17 cellular contexts compared by ENCODE assay signal in the genomic region with DNA sequence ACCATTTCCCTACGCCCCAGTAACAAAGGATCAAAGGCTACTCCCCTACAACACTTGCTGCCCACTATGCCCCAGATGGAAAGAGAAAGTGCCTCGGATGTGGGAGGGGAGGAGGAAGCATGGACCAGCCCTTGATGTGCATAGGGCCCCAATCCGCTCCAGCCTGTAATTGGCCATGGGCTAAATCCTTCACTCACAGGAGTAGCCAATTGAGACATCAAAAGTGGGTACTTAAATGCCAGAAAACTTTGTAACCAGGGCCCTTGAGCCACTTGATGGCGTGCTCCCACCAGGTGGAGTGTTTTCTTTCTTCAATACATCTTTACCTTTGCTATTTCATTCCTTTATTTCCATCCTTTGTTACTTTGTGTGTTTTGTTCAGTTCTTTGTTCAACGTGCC.
DNase-seq lines count a peak whose midpoint lies in the region; ATAC-seq and TF ChIP-seq lines count a peak whose summit lies in the region.
"Had no signal": no experiment of that assay in that cellular context is flagged by ENCODE, and none has a peak within 500 bp of the region (broad histone marks: within the 10 kb centered on the region; RNA-seq: fewer than 3 reads in every experiment).

No MANE protein-coding gene starts in this region.

- H3K27ac Mint-ChIP-seq in activated CD4-positive, alpha-beta T cell treated with anti-CD3 and anti-CD28 coated beads, Interleukin-2, amount 10 ng/mL, durations not matched to agents 24 days and 14 days = no peak overlapping the region
- no peak overlapping the region for H3K27ac Mint-ChIP-seq in neural progenitor cell
- H3K27ac Mint-ChIP-seq: stimulated activated naive B cell treated with anti-CD40 and anti-IgM and Interleukin-4, amounts not matched to agents 10 μg/mL and 1 μg/mL and 100 μg/mL, for 72 hours had no signal

- no peaks in the 10 kb centered on the region for H3K9me3 ChIP-seq in HCT116 (ENCODE audit: control insufficient read depth in 1 of 2, insufficient read depth in 1 of 2, low read depth in 1 of 2, low read length in 2 of 2)
- H3K9me3 ChIP-seq in neural progenitor cell (ENCODE audit: low read depth) = no peaks in the 10 kb centered on the region

- RAD21 ChIA-PET in HCT116 (lab: Charles Lee; ENCODE audit: low non-redundant PET in 1 of 2, low total read pairs in 2 of 2, uncharacterized antibody in 2 of 2, unreplicated experiment in 2 of 2) = no interaction called here

- H3K4me3 ChIP-seq in HCT116 (replicated peaks in 1 of 2; ENCODE audit: low read depth in 1 of 2, low read length in 2 of 2) (no peak overlapping the region), neural progenitor cell (no peak overlapping the region)
- H3K4me3 ChIP-seq: adrenal gland had no signal

- CTCF ChIA-PET in HCT116 (lab: Charles Lee) = no interaction called here

- H3K36me3 Mint-ChIP-seq in activated CD4-positive, alpha-beta T cell treated with anti-CD3 and anti-CD28 coated beads, Interleukin-2, amount 10 ng/mL, durations not matched to agents 24 days and 14 days (ENCODE audit: low read depth) = no peaks in the 10 kb centered on the region
- H3K36me3 Mint-ChIP-seq in neural progenitor cell = no peaks in the 10 kb centered on the region
- H3K36me3 Mint-ChIP-seq: stimulated activated naive B cell treated with anti-CD40 and anti-IgM and Interleukin-4, amounts not matched to agents 10 μg/mL and 1 μg/mL and 100 μg/mL, for 72 hours had no signal

- H4K20me1 ChIP-seq in HCT116 (ENCODE audit: insufficient read depth) (no peaks in the 10 kb centered on the region), neural progenitor cell (ENCODE audit: low read depth) (no peaks in the 10 kb centered on the region)

- H3K4me1 ChIP-seq in HCT116 (ENCODE audit: control insufficient read depth in 1 of 2, insufficient read depth in 2 of 2, low read length in 2 of 2) = no peaks in the 10 kb centered on the region
- peaks cover 11% of the 10 kb centered on the region for H3K4me1 ChIP-seq in neural progenitor cell
- H3K4me1 ChIP-seq: adrenal gland had no signal

- intact Hi-C loops in activated CD4-positive, alpha-beta T cell treated with anti-CD3 and anti-CD28 coated beads, Interleukin-2, amount 10 ng/mL, durations not matched to agents 24 days and 14 days (cut with micrococcal nuclease) = loop anchor here (10.0 kb wide), 1 partner anchor 894 kb away; no protein-coding TSS in a partner anchor
- intact Hi-C loops in HCT116 (cut with micrococcal nuclease) = no loop called here

- no peak overlapping the region for H3K4me2 ChIP-seq in HCT116 (ENCODE audit: low read length)
- H3K4me2 ChIP-seq in neural progenitor cell = no peak overlapping the region

- no peaks in the 10 kb centered on the region for H3K36me3 ChIP-seq in HCT116 (ENCODE audit: control insufficient read depth in 1 of 2, insufficient read depth in 2 of 2, low read length in 2 of 2)
- H3K36me3 ChIP-seq in neural progenitor cell = no peaks in the 10 kb centered on the region
- H3K36me3 ChIP-seq: adrenal gland had no signal

- no TSS peak for BruUV-seq in HCT116 (replicated peaks; lab: Mats Ljungman, UMichigan)

- no peak overlapping the region for H3K27ac ChIP-seq in HCT116 (ENCODE audit: low read depth, low read length)
- no peak overlapping the region for H3K27ac ChIP-seq in neural progenitor cell
- H3K27ac ChIP-seq: adrenal gland had no signal

- peaks cover 4% of the 10 kb centered on the region for H3K9me3 Mint-ChIP-seq in activated CD4-positive, alpha-beta T cell treated with anti-CD3 and anti-CD28 coated beads, Interleukin-2, amount 10 ng/mL, durations not matched to agents 24 days and 14 days
- no peaks in the 10 kb centered on the region for H3K9me3 Mint-ChIP-seq in neural progenitor cell
- H3K9me3 Mint-ChIP-seq: activated T-cell treated with anti-CD3 and anti-CD28 coated beads, Interleukin-2, amount 50 U/mL, for 72 hours had no signal

- H3K4me1 Mint-ChIP-seq in activated CD4-positive, alpha-beta T cell treated with anti-CD3 and anti-CD28 coated beads, Interleukin-2, amount 10 ng/mL, durations not matched to agents 24 days and 14 days = peaks cover 6% of the 10 kb centered on the region
- H3K4me1 Mint-ChIP-seq in neural progenitor cell = peaks cover 6% of the 10 kb centered on the region
- H3K4me1 Mint-ChIP-seq: stimulated activated naive B cell treated with anti-CD40 and anti-IgM and Interleukin-4, amounts not matched to agents 10 μg/mL and 1 μg/mL and 100 μg/mL, for 72 hours had no signal

- H3K9me2 ChIP-seq in HCT116 (ENCODE audit: insufficient read depth) = no peaks in the 10 kb centered on the region

- TF ChIP-seq CTCF in HCT116 (IDR thresholded peaks at IDR 0.05 in 2 of 3, conservative IDR thresholded peaks at IDR 0.05 in 1 of 3; ENCODE audit: borderline replicate concordance in 1 of 3, insufficient read depth in 1 of 3, low read depth in 2 of 3, low read length in 2 of 3) (no peak; a peak in 2 of 6 replicates), neural progenitor cell (IDR thresholded peaks at IDR 0.05) (peak; percentile 38)

- H3K27me3 ChIP-seq in HCT116 (ENCODE audit: insufficient read depth, low read length) (no peaks in the 10 kb centered on the region), neural progenitor cell (no peaks in the 10 kb centered on the region)
- H3K27me3 ChIP-seq: adrenal gland had no signal

- peaks cover 2% of the 10 kb centered on the region for H3K27me3 Mint-ChIP-seq in activated CD4-positive, alpha-beta T cell treated with anti-CD3 and anti-CD28 coated beads, Interleukin-2, amount 10 ng/mL, durations not matched to agents 24 days and 14 days
- no peaks in the 10 kb centered on the region for H3K27me3 Mint-ChIP-seq in neural progenitor cell (ENCODE audit: insufficient read depth, low read depth)
- H3K27me3 Mint-ChIP-seq: stimulated activated naive B cell treated with anti-CD40 and anti-IgM and Interleukin-4, amounts not matched to agents 10 μg/mL and 1 μg/mL and 100 μg/mL, for 72 hours had no signal

- peak; percentile 56 for DNase-seq in activated CD4-positive, alpha-beta T cell treated with anti-CD3 and anti-CD28 coated beads, Interleukin-2, amount 10 ng/mL, durations not matched to agents 24 days and 14 days
- DNase-seq in activated CD4-positive, alpha-beta T cell treated with anti-CD3 and anti-CD28 coated beads for 4 hours = no peak
- no peak for DNase-seq in HCT116 (ENCODE audit: low read depth, low spot score)
- peak; percentile 5 for DNase-seq in SW480 (ENCODE audit: low spot score)
- DNase-seq in neural progenitor cell (ENCODE audit: low spot score) = peak; percentile 16
- DNase-seq in NCI-H1048 (lab: John Stamatoyannopoulos, UW) = no peak
- no peak for DNase-seq in cortex of kidney (lab: John Stamatoyannopoulos, UW)
- DNase-seq: activated CD4-positive, alpha-beta T cell treated with anti-CD3 and anti-CD28 coated beads, Interleukin-2, amount 50 U/mL, for 4 hours; activated T-cell treated with anti-CD3 and anti-CD28 coated beads, Interleukin-2, amount 50 U/mL, for 72 hours; adrenal gland; effector CD4-positive, alpha-beta T cell; left colon; occipital lobe; Right ventricle myocardium superior; stimulated activated naive B cell treated with anti-CD40 and anti-IgM and Interleukin-4, amounts not matched to agents 10 μg/mL and 1 μg/mL and 100 μg/mL, for 72 hours; T1000 had no signal

- H2AFZ ChIP-seq in HCT116 (ENCODE audit: low read depth, low read length, poor library complexity, severe bottlenecking) (no peak overlapping the region), neural progenitor cell (replicated peaks) (peak overlapping the region; percentile 81)

- H3K79me2 ChIP-seq in HCT116 (ENCODE audit: insufficient read depth, low read length) (no peaks in the 10 kb centered on the region), neural progenitor cell (ENCODE audit: low read depth) (no peaks in the 10 kb centered on the region)

- peak; percentile 54; the same call in 1 of the 2 replicates for ATAC-seq in HCT116
- no peak for ATAC-seq in esophagus mucosa
- ATAC-seq: left colon; stimulated activated naive B cell treated with anti-CD40 and anti-IgM and Interleukin-4, amounts not matched to agents 10 μg/mL and 1 μg/mL and 100 μg/mL, for 72 hours had no signal

- TF ChIP-seq POLR2A in HCT116 (IDR thresholded peaks at IDR 0.05; ENCODE audit: borderline replicate concordance, extremely low read depth, insufficient read depth, insufficient read length) = no peak

- peak; percentile 30 for TF ChIP-seq RAD21 in HCT116 (IDR thresholded peaks at IDR 0.05; ENCODE audit: low read depth)

- POLR2A ChIA-PET in HCT116 (lab: Charles Lee) = no interaction called here

- H3K9ac ChIP-seq in HCT116 (ENCODE audit: low read length) (no peak overlapping the region), neural progenitor cell (no peak overlapping the region)

- no peaks in the 10 kb centered on the region for H3F3A ChIP-seq in neural progenitor cell (ENCODE audit: low read depth)

- H3K4me3 Mint-ChIP-seq in activated CD4-positive, alpha-beta T cell treated with anti-CD3 and anti-CD28 coated beads, Interleukin-2, amount 10 ng/mL, durations not matched to agents 24 days and 14 days = no peak overlapping the region
- no peak overlapping the region for H3K4me3 Mint-ChIP-seq in neural progenitor cell
- H3K4me3 Mint-ChIP-seq: activated T-cell treated with anti-CD3 and anti-CD28 coated beads, Interleukin-2, amount 50 U/mL, for 72 hours; stimulated activated naive B cell treated with anti-CD40 and anti-IgM and Interleukin-4, amounts not matched to agents 10 μg/mL and 1 μg/mL and 100 μg/mL, for 72 hours had no signal

TF ChIP-seq in HCT116, 20 proteins besides CTCF, POLR2A, EP300 and RAD21 (continues in another document):
- TF ChIP-seq EZH2 (IDR thresholded peaks at IDR 0.05) = no peak
- no peak for TF ChIP-seq JUND (IDR thresholded peaks at IDR 0.05)
- no peak for TF ChIP-seq TCF7L2 (IDR thresholded peaks at IDR 0.05; ENCODE audit: borderline replicate concordance, extremely low read depth, insufficient read depth, insufficient read length)
- TF ChIP-seq, protein P1, sequence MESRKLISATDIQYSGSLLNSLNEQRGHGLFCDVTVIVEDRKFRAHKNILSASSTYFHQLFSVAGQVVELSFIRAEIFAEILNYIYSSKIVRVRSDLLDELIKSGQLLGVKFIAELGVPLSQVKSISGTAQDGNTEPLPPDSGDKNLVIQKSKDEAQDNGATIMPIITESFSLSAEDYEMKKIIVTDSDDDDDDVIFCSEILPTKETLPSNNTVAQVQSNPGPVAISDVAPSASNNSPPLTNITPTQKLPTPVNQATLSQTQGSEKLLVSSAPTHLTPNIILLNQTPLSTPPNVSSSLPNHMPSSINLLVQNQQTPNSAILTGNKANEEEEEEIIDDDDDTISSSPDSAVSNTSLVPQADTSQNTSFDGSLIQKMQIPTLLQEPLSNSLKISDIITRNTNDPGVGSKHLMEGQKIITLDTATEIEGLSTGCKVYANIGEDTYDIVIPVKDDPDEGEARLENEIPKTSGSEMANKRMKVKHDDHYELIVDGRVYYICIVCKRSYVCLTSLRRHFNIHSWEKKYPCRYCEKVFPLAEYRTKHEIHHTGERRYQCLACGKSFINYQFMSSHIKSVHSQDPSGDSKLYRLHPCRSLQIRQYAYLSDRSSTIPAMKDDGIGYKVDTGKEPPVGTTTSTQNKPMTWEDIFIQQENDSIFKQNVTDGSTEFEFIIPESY (IDR thresholded peaks at IDR 0.05; ENCODE audit: extremely low read depth, insufficient replicate concordance, low read length) = no peak

Comparison
In these comparisons a context has a peak if more than half of its experiments do, and no peak if none do; other contexts are left out.
1. DNase-seq: peak in activated CD4-positive, alpha-beta T cell treated with anti-CD3 and anti-CD28 coated beads, Interleukin-2, amount 10 ng/mL, durations not matched to agents 24 days and 14 days (single experiment), SW480 (single experiment) and neural progenitor cell (single experiment); none in activated CD4-positive, alpha-beta T cell treated with anti-CD3 and anti-CD28 coated beads for 4 hours (0 of 2), HCT116 (single experiment), NCI-H1048 (single experiment) and cortex of kidney (single experiment).